ENCODE assay signal across 21 cellular contexts in genomic region chr17:69286257-69286656, GRCh38.
DNase-seq lines count a peak whose midpoint lies in the region; ATAC-seq, FAIRE-seq and TF ChIP-seq lines count a peak whose summit lies in the region.
"Had no signal": no experiment of that assay in that cellular context is flagged by ENCODE, and none has a peak within 500 bp of the region (broad histone marks: within the 10 kb centered on the region; RNA-seq: fewer than 3 reads in every experiment).

No MANE protein-coding gene starts in this region.

- H3K9me3 Mint-ChIP-seq in effector memory CD8-positive, alpha-beta T cell = no peaks in the 10 kb centered on the region

- no peak overlapping the region for H3K27ac Mint-ChIP-seq in effector memory CD8-positive, alpha-beta T cell

- no peak for TF ChIP-seq CTCF in D721Med (IDR thresholded peaks at IDR 0.05; ENCODE audit: insufficient read depth, missing control alignments)

- H3K4me3 Mint-ChIP-seq in effector memory CD8-positive, alpha-beta T cell = no peak overlapping the region

- FAIRE-seq in D721Med (lab: Jason Lieb, UNC) = peak; percentile 44
- FAIRE-seq: A204.1, HTR-8/SVneo had no signal

- no peak for DNase-seq in D721Med (ENCODE audit: insufficient read length, low spot score)
- DNase-seq in HS-5 (ENCODE audit: low read depth) = peak; percentile 36
- peak; percentile 43 for DNase-seq in iris pigment epithelial cell (ENCODE audit: low read depth)
- DNase-seq in effector CD4-positive, alpha-beta T cell = no peak
- DNase-seq in effector memory CD8-positive, alpha-beta T cell = no peak
- DNase-seq: BE2C; DND-41; GF-D8; KG1; NCI-H1092; NCI-H1436; NCI-H187 treated with DMSO at 0.1 percent for 48 hours; NCI-H510A treated with DMSO at 0.1 percent for 48 hours; NCI-H748 treated with DMSO at 0.1 percent for 48 hours; NK-92 treated with Interleukin-12 subunit alpha and Interleukin-12 subunit beta, amount 100 ng/mL, for 24 hours had no signal

- no peaks in the 10 kb centered on the region for H3K4me1 Mint-ChIP-seq in effector memory CD8-positive, alpha-beta T cell (ENCODE audit: low read depth in 2 of 2)

- ATAC-seq in SK-N-SH treated with all-trans-retinoic acid at 6 μM for 48 hours (peak; percentile 60; the same call in 2 of the 3 replicates), GM21786 (IDR thresholded peaks at IDR 0.05; ENCODE audit: unreplicated experiment) (no peak), GM21723 (IDR thresholded peaks at IDR 0.05; ENCODE audit: unreplicated experiment) (no peak)
- ATAC-seq in effector memory CD8-positive, alpha-beta T cell (replicated peaks) = no peak
- ATAC-seq: Panc1 had no signal

- no peaks in the 10 kb centered on the region for H3K27me3 Mint-ChIP-seq in effector memory CD8-positive, alpha-beta T cell

- H3K36me3 Mint-ChIP-seq in effector memory CD8-positive, alpha-beta T cell (ENCODE audit: insufficient read depth) = peaks cover 32% of the 10 kb centered on the region

TF ChIP-seq in SK-N-SH treated with all-trans-retinoic acid at 6 μM for 48 hours, 23 proteins besides CTCF, POLR2A, EP300 and RAD21:
- TF ChIP-seq ZC3H10 (CRISPR knock-in tag; IDR thresholded peaks at IDR 0.05) (no peak), ARNTL (CRISPR knock-in tag; IDR thresholded peaks at IDR 0.05; ENCODE audit: borderline replicate concordance, low read depth) (no peak), ZFP3 (CRISPR knock-in tag; IDR thresholded peaks at IDR 0.05) (no peak), ZNF8 (CRISPR knock-in tag; IDR thresholded peaks at IDR 0.05) (no peak), PPARA (CRISPR knock-in tag; IDR thresholded peaks at IDR 0.05; ENCODE audit: borderline replicate concordance) (no peak), OSR1 (CRISPR knock-in tag; IDR thresholded peaks at IDR 0.05) (no peak)
- TF ChIP-seq, protein P1, sequence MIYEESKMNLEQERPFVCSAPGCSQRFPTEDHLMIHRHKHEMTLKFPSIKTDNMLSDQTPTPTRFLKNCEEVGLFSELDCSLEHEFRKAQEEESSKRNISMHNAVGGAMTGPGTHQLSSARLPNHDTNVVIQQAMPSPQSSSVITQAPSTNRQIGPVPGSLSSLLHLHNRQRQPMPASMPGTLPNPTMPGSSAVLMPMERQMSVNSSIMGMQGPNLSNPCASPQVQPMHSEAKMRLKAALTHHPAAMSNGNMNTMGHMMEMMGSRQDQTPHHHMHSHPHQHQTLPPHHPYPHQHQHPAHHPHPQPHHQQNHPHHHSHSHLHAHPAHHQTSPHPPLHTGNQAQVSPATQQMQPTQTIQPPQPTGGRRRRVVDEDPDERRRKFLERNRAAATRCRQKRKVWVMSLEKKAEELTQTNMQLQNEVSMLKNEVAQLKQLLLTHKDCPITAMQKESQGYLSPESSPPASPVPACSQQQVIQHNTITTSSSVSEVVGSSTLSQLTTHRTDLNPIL (CRISPR knock-in tag; IDR thresholded peaks at IDR 0.05; ENCODE audit: low read depth) = no peak
TF ChIP-seq in SK-N-SH treated with all-trans-retinoic acid at 6 μM for 48 hours: peak in this region for 0.

Comparison
In these comparisons a context has a peak if more than half of its experiments do, and no peak if none do; other contexts are left out.
1. DNase-seq: peak in HS-5 (single experiment) and iris pigment epithelial cell (single experiment); none in D721Med (single experiment), effector CD4-positive, alpha-beta T cell (single experiment) and effector memory CD8-positive, alpha-beta T cell (0 of 3).